Comparison of ENCODE assay signal across 20 cellular contexts in genomic region chr3:148866261-148866660, GRCh38. TPM values are rescaled to one million over a fixed set of nuclear protein-coding genes. Genes with fewer than 3 reads are reported as not detected.
DNase-seq lines count a peak whose midpoint lies in the region; ATAC-seq and TF ChIP-seq lines count a peak whose summit lies in the region.
"Had no signal": no experiment of that assay in that cellular context is flagged by ENCODE, and none has a peak within 500 bp of the region (broad histone marks: within the 10 kb centered on the region; RNA-seq: fewer than 3 reads in every experiment).

No MANE protein-coding gene starts in this region.

- H3K27me3 ChIP-seq in NT2/D1 (ENCODE audit: insufficient read depth, insufficient read length) (no peaks in the 10 kb centered on the region), psoas muscle (ENCODE audit: insufficient read depth in 3 of 3, low read length in 2 of 3) (no peaks in the 10 kb centered on the region), esophagus squamous epithelium (peaks cover 0 to 12% (median 0%) of the 10 kb centered on the region in 4 donors)
- H3K27me3 ChIP-seq: Peyer's patch had no signal

- TF ChIP-seq POLR2A in esophagus squamous epithelium (IDR thresholded peaks at IDR 0.05): no peak

- H3K4me3 ChIP-seq in NT2/D1 (ENCODE audit: insufficient read length, low read depth) (no peak overlapping the region), fibroblast of pulmonary artery (replicated peaks; ENCODE audit: low read depth, low read length) (no peak overlapping the region), psoas muscle (no peak overlapping the region), esophagus squamous epithelium (peak overlapping the region in 1 of 4 donors; percentile 8)
- H3K4me3 ChIP-seq: left ventricle myocardium inferior had no signal

- H3K27ac ChIP-seq in psoas muscle: no peak overlapping the region
- H3K27ac ChIP-seq in esophagus squamous epithelium: peak overlapping the region in 1 of 4 donors; percentile 10
- H3K27ac ChIP-seq: left ventricle myocardium inferior, Peyer's patch had no signal

- H3K9ac ChIP-seq in NT2/D1 (ENCODE audit: insufficient read length, low read depth): no peak overlapping the region

- intact Hi-C loops in psoas muscle (cut with DNase I) (loop anchor here in 1 of 2 donors (10.0 kb wide), 1 partner anchor 409 kb away; no protein-coding TSS in a partner anchor), esophagus squamous epithelium (cut with DNase I) (no loop called here)

- peak; percentile 93 for DNase-seq in EH (ENCODE audit: low read depth)
- peak; percentile 9 for DNase-seq in NT2/D1 (ENCODE audit: low read depth, low spot score)
- DNase-seq in fibroblast of pulmonary artery (ENCODE audit: low read depth): peak; percentile 71
- DNase-seq in omental fat pad (ENCODE audit: low spot score): no peak
- no peak for DNase-seq in psoas muscle
- DNase-seq in stimulated activated CD4-positive, alpha-beta T cell treated with anti-CD3 and anti-CD28 coated beads, Interleukin-1b, Interleukin-23, amount 100 ng/mL, for 48 hours: no peak
- no peak for DNase-seq in NCI-H2081 (lab: John Stamatoyannopoulos, UW)
- DNase-seq in esophagus squamous epithelium (lab: John Stamatoyannopoulos, UW): no peak
- DNase-seq: activated CD4-positive, alpha-beta T cell treated with anti-CD3 and anti-CD28 coated beads, Interleukin-2, amount 50 U/mL, for 4 hours; activated gamma-delta T cell treated with Interleukin-2 at 50 U/mL for 16 hours; Caco-2; left ventricle myocardium inferior; NCI-H2171; NCI-H774; Peyer's patch; stimulated activated CD4-positive, alpha-beta T cell treated with anti-CD3 and anti-CD28 coated beads, Interleukin-2, amount 100 ng/mL, for 48 hours had no signal

- H3K4me1 ChIP-seq in NT2/D1 (ENCODE audit: insufficient read depth, insufficient read length) (no peaks in the 10 kb centered on the region), psoas muscle (peaks cover 16% of the 10 kb centered on the region), esophagus squamous epithelium (no peaks in the 10 kb centered on the region)
- H3K4me1 ChIP-seq: Caco-2, left ventricle myocardium inferior, Peyer's patch had no signal

- H3K9me3 ChIP-seq in NT2/D1 (ENCODE audit: insufficient read depth, low read length) (no peaks in the 10 kb centered on the region), psoas muscle (no peaks in the 10 kb centered on the region), esophagus squamous epithelium (no peaks in the 10 kb centered on the region)
- H3K9me3 ChIP-seq: Caco-2, left ventricle myocardium inferior, Peyer's patch had no signal

- ATAC-seq in omental fat pad (ENCODE audit: low FRiP score) (peak; percentile 78), psoas muscle (no peak)

- no peaks in the 10 kb centered on the region for H3K36me3 ChIP-seq in NT2/D1 (ENCODE audit: insufficient read depth, insufficient read length, low read length)
- H3K36me3 ChIP-seq in psoas muscle (ENCODE audit: insufficient read depth in 1 of 2, low read depth in 1 of 2): no peaks in the 10 kb centered on the region
- H3K36me3 ChIP-seq in esophagus squamous epithelium: no peaks in the 10 kb centered on the region
- H3K36me3 ChIP-seq: left ventricle myocardium inferior, Peyer's patch had no signal

- TF ChIP-seq CTCF in fibroblast of pulmonary artery (IDR thresholded peaks at IDR 0.05; ENCODE audit: low read length, missing control alignments) (no peak), omental fat pad (IDR thresholded peaks at IDR 0.05) (no peak), psoas muscle (IDR thresholded peaks at IDR 0.05) (no peak), esophagus squamous epithelium (IDR thresholded peaks at IDR 0.05) (no peak)

- 91 to 93% (median 93%) methylated on average over 4 of the region's 4 CpGs for WGBS in psoas muscle, 3 donors
- WGBS in esophagus squamous epithelium, 2 donors: 81 to 90% methylated on average over 4 of the region's 4 CpGs

RNA-seq across cellular contexts. Expression of gene CPA3, which starts 1.2 kb away (rescaled TPM):
- total RNA-seq in omental fat pad: 10 to 100 TPM in 3 of 4 donors, 1 to 10 TPM in 1; 4.8 to 21.5 (median 14.4) TPM
- 1 to 10 TPM in 3 of 4 donors, under 1 TPM in 1; 0.74 to 3.8 (median 1.3) TPM for total RNA-seq in psoas muscle
- under 1 TPM; 0.34 to 0.68 (median 0.35) TPM for polyA plus RNA-seq in psoas muscle
- 10 to 100 TPM in 2 of 4 donors, 1 to 10 TPM in 1, under 1 TPM in 1; 0.19 to 66.8 (median 7.1) TPM for total RNA-seq in esophagus squamous epithelium
- total RNA-seq: Caco-2, fibroblast of villous mesenchyme, osteocyte had no signal

RNA-seq across cellular contexts. Expression of gene CPB1, which starts 38.6 kb away (rescaled TPM):
- total RNA-seq in omental fat pad: 10 to 100 TPM in 1 of 4 donors, 1 to 10 TPM in 2, under 1 TPM in 1; 0.72 to 38.9 (median 4.2) TPM
- total RNA-seq in psoas muscle: 1 to 10 TPM in 2 of 4 donors, under 1 TPM in 1, not detected in 1; 0.88 to 6.2 (median 2.3) TPM
- polyA plus RNA-seq in psoas muscle: 1 to 10 TPM in 2 of 3 donors, under 1 TPM in 1; 0.59 to 2.0 (median 1.3) TPM
- total RNA-seq in esophagus squamous epithelium: not detected
- total RNA-seq: Caco-2, fibroblast of villous mesenchyme, left ventricle myocardium inferior, LHCN-M2, osteocyte, ureter had no signal

Comparison
In these comparisons a context has a peak if more than half of its experiments do, and no peak if none do; other contexts are left out.
1. DNase-seq: peak in EH (single experiment), NT2/D1 (single experiment) and fibroblast of pulmonary artery (single experiment); none in omental fat pad (single experiment), psoas muscle (0 of 2), stimulated activated CD4-positive, alpha-beta T cell treated with anti-CD3 and anti-CD28 coated beads, Interleukin-1b, Interleukin-23, amount 100 ng/mL, for 48 hours (single experiment), NCI-H2081 (0 of 2) and esophagus squamous epithelium (single experiment).